ENCODE assay signal across 1 cellular context in the genomic region with DNA sequence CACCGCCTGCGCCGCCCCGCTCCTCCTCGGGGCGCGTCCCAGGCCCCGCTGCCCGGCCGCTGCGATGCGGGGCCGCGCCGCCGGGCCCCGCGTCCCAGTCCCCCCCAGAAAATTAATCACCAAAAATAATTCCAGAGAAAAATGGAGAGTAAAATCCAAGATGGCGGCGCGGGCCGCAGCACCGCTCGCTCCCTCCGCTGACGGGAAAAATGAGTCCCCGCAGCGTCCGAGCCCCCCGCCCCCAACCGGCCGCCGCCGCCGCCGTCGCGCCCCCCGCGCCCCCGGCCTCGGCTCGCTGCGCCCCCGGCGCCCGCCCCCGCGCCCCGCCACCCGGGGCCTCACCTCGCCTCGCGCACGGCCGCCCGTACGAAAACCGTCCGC.
TF ChIP-seq lines count a peak whose summit lies in the region.

A gene (minus strand): TSS at position 162 of the 381 bp plus-strand sequence. CDS start 23,220 bp downstream, outside the sequence.

TF ChIP-seq in K562, 482 proteins besides CTCF, POLR2A, EP300 and RAD21 (continued from another document):
- TF ChIP-seq, protein P1, sequence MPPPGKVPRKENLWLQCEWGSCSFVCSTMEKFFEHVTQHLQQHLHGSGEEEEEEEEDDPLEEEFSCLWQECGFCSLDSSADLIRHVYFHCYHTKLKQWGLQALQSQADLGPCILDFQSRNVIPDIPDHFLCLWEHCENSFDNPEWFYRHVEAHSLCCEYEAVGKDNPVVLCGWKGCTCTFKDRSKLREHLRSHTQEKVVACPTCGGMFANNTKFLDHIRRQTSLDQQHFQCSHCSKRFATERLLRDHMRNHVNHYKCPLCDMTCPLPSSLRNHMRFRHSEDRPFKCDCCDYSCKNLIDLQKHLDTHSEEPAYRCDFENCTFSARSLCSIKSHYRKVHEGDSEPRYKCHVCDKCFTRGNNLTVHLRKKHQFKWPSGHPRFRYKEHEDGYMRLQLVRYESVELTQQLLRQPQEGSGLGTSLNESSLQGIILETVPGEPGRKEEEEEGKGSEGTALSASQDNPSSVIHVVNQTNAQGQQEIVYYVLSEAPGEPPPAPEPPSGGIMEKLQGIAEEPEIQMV (tag; conservative IDR thresholded peaks at IDR 0.05; ENCODE audit: low read depth) = no peak
- TF ChIP-seq NUFIP1 (IDR thresholded peaks at IDR 0.05; ENCODE audit: partially characterized antibody) (no peak), ZKSCAN3 (CRISPR knock-in tag; IDR thresholded peaks at IDR 0.05) (no peak), POLR3A (IDR thresholded peaks at IDR 0.05; ENCODE audit: borderline replicate concordance, extremely low read depth, insufficient read depth, insufficient read length) (no peak), MYC (IDR thresholded peaks at IDR 0.05; ENCODE audit: low read depth, low read length) (no peak), MYC (CRISPR knock-in tag; IDR thresholded peaks at IDR 0.05; ENCODE audit: borderline replicate concordance, low read depth) (no peak), TAL1 (IDR thresholded peaks at IDR 0.05) (no peak), KDM5B (IDR thresholded peaks at IDR 0.05; ENCODE audit: insufficient replicate concordance, low read depth, low read length) (no peak), HDGF (IDR thresholded peaks at IDR 0.05) (no peak), NFRKB (IDR thresholded peaks at IDR 0.05; ENCODE audit: low read depth) (no peak), TARDBP (IDR thresholded peaks at IDR 0.05) (no peak), TAF1 (IDR thresholded peaks at IDR 0.05; ENCODE audit: control insufficient read depth, extremely low read depth, insufficient read depth, low read length, severe bottlenecking) (peak; percentile 36), SIRT6 (IDR thresholded peaks at IDR 0.05; ENCODE audit: low read depth, low read length) (no peak), ZNF324 (CRISPR knock-in tag; IDR thresholded peaks at IDR 0.05) (no peak), RFX7 (CRISPR knock-in tag; IDR thresholded peaks at IDR 0.05) (no peak), MYNN (IDR thresholded peaks at IDR 0.05) (no peak), MYNN (CRISPR knock-in tag; IDR thresholded peaks at IDR 0.05) (no peak), TBP (optimal IDR thresholded peaks at IDR 0.05; ENCODE audit: low read depth, low read length) (peak; percentile 36), SMARCA4 (IDR thresholded peaks at IDR 0.05) (no peak), ZNF431 (CRISPR knock-in tag; IDR thresholded peaks at IDR 0.05) (no peak), YY1 (IDR thresholded peaks at IDR 0.05; ENCODE audit: borderline replicate concordance in 1 of 3, control insufficient read depth in 1 of 3, extremely low read depth in 1 of 3, insufficient read depth in 3 of 3, insufficient read length in 1 of 3, insufficient replicate concordance in 2 of 3, low read depth in 1 of 3, low read length in 2 of 3) (peak; percentile 92 to 97 (median 94)), ARHGAP35 (IDR thresholded peaks at IDR 0.05; ENCODE audit: partially characterized antibody) (no peak), ZNF253 (CRISPR knock-in tag; conservative IDR thresholded peaks at IDR 0.05) (no peak), ZFPM2 (CRISPR knock-in tag; IDR thresholded peaks at IDR 0.05) (no peak), STAG1 (CRISPR knock-in tag; IDR thresholded peaks at IDR 0.05; ENCODE audit: borderline replicate concordance) (no peak), TAF9B (IDR thresholded peaks at IDR 0.05; ENCODE audit: partially characterized antibody) (no peak), GABPB2 (CRISPR knock-in tag; conservative IDR thresholded peaks at IDR 0.05) (no peak), L3MBTL2 (IDR thresholded peaks at IDR 0.05) (no peak), RCOR1 (IDR thresholded peaks at IDR 0.05; ENCODE audit: borderline replicate concordance in 1 of 2, low read depth in 2 of 2, low read length in 2 of 2) (no peak), CCNT2 (IDR thresholded peaks at IDR 0.05; ENCODE audit: borderline replicate concordance, extremely low read depth, insufficient read length, low read depth, low read length) (peak; percentile 16), GTF2F1 (IDR thresholded peaks at IDR 0.05; ENCODE audit: low read depth, low read length) (no peak), KLF13 (tag; IDR thresholded peaks at IDR 0.05; ENCODE audit: borderline replicate concordance, low read depth) (no peak), GATA2 (CRISPR knock-in tag; IDR thresholded peaks at IDR 0.05) (no peak), SRSF9 (IDR thresholded peaks at IDR 0.05; ENCODE audit: borderline replicate concordance, low read depth, low read length) (no peak), SAFB2 (IDR thresholded peaks at IDR 0.05; ENCODE audit: borderline replicate concordance, low read depth, low read length, severe bottlenecking) (no peak)
- TF ChIP-seq, protein P2, sequence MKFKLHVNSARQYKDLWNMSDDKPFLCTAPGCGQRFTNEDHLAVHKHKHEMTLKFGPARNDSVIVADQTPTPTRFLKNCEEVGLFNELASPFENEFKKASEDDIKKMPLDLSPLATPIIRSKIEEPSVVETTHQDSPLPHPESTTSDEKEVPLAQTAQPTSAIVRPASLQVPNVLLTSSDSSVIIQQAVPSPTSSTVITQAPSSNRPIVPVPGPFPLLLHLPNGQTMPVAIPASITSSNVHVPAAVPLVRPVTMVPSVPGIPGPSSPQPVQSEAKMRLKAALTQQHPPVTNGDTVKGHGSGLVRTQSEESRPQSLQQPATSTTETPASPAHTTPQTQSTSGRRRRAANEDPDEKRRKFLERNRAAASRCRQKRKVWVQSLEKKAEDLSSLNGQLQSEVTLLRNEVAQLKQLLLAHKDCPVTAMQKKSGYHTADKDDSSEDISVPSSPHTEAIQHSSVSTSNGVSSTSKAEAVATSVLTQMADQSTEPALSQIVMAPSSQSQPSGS (CRISPR knock-in tag; IDR thresholded peaks at IDR 0.05) = no peak
- TF ChIP-seq, protein P3, sequence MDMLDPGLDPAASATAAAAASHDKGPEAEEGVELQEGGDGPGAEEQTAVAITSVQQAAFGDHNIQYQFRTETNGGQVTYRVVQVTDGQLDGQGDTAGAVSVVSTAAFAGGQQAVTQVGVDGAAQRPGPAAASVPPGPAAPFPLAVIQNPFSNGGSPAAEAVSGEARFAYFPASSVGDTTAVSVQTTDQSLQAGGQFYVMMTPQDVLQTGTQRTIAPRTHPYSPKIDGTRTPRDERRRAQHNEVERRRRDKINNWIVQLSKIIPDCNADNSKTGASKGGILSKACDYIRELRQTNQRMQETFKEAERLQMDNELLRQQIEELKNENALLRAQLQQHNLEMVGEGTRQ (CRISPR knock-in tag; IDR thresholded peaks at IDR 0.05) = no peak
- TF ChIP-seq, protein P4, sequence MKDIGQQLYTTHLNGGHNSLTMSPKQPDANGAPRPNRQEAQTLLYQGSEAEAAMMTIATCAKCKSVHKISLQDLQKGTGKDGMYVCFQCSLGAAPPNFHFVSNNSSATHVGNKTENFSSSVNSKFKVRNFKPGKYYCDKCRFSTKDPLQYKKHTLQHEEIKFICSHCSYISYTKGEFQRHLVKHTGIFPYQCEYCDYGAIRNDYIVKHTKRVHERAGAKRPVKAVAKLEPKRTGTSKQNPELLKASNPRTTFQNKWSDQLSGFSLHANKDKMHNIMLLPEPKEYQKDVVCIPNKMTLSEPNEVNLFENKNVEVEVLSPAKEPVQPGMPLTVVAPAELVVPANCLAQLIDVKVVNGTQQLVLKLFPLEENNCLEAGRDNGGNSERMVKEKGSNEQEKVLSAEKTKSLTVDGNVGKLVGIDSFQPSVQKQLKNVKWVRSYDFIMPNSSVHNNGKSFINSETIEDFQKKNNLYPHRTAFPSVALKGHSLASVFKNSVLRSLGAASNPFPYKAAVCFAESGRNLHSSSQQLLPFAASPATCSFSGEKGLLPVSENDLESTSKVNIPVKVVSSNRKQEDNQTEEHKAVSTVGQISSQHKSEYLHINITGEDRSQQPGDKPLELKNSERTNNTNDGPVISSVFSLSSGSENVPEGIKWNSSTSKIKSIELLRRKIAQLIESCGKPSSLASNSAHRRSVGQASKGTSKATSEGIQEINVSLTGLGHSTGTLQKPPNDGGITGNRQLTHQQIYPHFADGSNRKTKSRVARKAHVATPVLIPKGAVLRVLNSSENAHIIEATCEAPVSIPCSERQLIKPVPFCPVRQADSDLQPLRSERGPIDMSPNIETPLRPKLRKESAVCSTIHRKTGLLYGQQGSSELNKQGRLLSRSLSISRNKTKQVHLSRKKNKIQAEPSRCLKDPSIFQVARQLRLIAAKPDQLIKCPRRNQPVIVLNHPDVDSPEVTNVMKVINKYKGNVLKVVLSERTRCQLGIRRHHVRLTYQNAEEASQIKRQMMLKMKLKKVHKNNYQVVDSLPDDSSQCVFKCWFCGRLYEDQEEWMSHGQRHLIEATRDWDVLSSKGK (CRISPR knock-in tag; IDR thresholded peaks at IDR 0.05) = no peak
